In genomic region chr10:63866747-63867140, GRCh38 we compare ENCODE assay signal across 9 cellular contexts.
DNase-seq lines count a peak whose midpoint lies in the region; ATAC-seq, FAIRE-seq and TF ChIP-seq lines count a peak whose summit lies in the region.
"Had no signal": no experiment of that assay in that cellular context is flagged by ENCODE, and none has a peak within 500 bp of the region (broad histone marks: within the 10 kb centered on the region; RNA-seq: fewer than 3 reads in every experiment).

No MANE protein-coding gene starts in this region.

- H3K27me3 ChIP-seq in kidney epithelial cell (ENCODE audit: control insufficient read depth, insufficient read depth, low read length) = peaks cover 6% of the 10 kb centered on the region

- H3K36me3 Mint-ChIP-seq in Calu3 (ENCODE audit: insufficient read depth, unreplicated experiment) = peaks cover 6% of the 10 kb centered on the region

- H3K4me3 ChIP-seq in kidney epithelial cell (ENCODE audit: low read depth, low read length) = no peak overlapping the region

- no TSS peak for BruUV-seq in Calu3 (replicated peaks; lab: Mats Ljungman, UMichigan)

- no peaks in the 10 kb centered on the region for H3K9me3 Mint-ChIP-seq in Calu3 (ENCODE audit: low read depth, unreplicated experiment)

- FAIRE-seq in GM19239 (lab: Jason Lieb, UNC) = peak; percentile 52
- FAIRE-seq: endometrium had no signal

- TF ChIP-seq CTCF in Calu3 (IDR thresholded peaks at IDR 0.05; ENCODE audit: unreplicated experiment) (peak; percentile 73), kidney epithelial cell (IDR thresholded peaks at IDR 0.05; ENCODE audit: insufficient read depth, low read length, poor library complexity, severe bottlenecking) (peak; percentile 31)

- H3K36me3 ChIP-seq in kidney epithelial cell (ENCODE audit: control insufficient read depth, insufficient read depth, low read length) = no peaks in the 10 kb centered on the region

- H3K4me1 Mint-ChIP-seq in Calu3 (ENCODE audit: low read depth, unreplicated experiment) = peaks cover 22% of the 10 kb centered on the region

- DNase-seq in Calu3 = peak; percentile 18
- no peak for DNase-seq in GM19239 (ENCODE audit: insufficient read length, low spot score)
- DNase-seq in SK-N-DZ (ENCODE audit: low spot score) = peak; percentile 69
- DNase-seq in kidney epithelial cell (ENCODE audit: low read depth) = no peak
- no peak for DNase-seq in stimulated activated CD8-positive, alpha-beta memory T cell treated with anti-CD3 and anti-CD28 coated beads, Interleukin-4, amount 100 ng/mL, for 48 hours
- DNase-seq in pons (ENCODE audit: low spot score) = no peak
- no peak for DNase-seq in NCI-H146 treated with DMSO at 0.1 percent for 48 hours (lab: John Stamatoyannopoulos, UW; ENCODE audit: unreplicated experiment)

- H3K27me3 Mint-ChIP-seq in Calu3 (ENCODE audit: unreplicated experiment) = peaks cover 47% of the 10 kb centered on the region

- intact Hi-C loops in Calu3 (cut with micrococcal nuclease; ENCODE audit: unreplicated experiment) = loop anchor here (1.0 to 5.0 kb wide), 2 partner anchors 110 to 166 kb away; no protein-coding TSS in a partner anchor

- CTCF ChIA-PET in Calu3 (lab: Charles Lee) = interaction anchor here (0.7 to 2.2 kb wide), 14 partner anchors 9 to 1676 kb away, joined by 3 to 105 read pairs (median 4); no protein-coding TSS in a partner anchor

- no peak overlapping the region for H3K27ac Mint-ChIP-seq in Calu3 (ENCODE audit: unreplicated experiment)

- H3K4me3 Mint-ChIP-seq in Calu3 (ENCODE audit: low read depth, unreplicated experiment) = no peak overlapping the region

- peak; percentile 71 for ATAC-seq in HG03135 (IDR thresholded peaks at IDR 0.05; ENCODE audit: unreplicated experiment)

Comparison
In these comparisons a context has a peak if more than half of its experiments do, and no peak if none do; other contexts are left out.
1. DNase-seq: peak in Calu3 (single experiment) and SK-N-DZ (single experiment); none in GM19239 (single experiment), kidney epithelial cell (single experiment), stimulated activated CD8-positive, alpha-beta memory T cell treated with anti-CD3 and anti-CD28 coated beads, Interleukin-4, amount 100 ng/mL, for 48 hours (single experiment), pons (single experiment) and NCI-H146 treated with DMSO at 0.1 percent for 48 hours (single experiment).